1 cellular context compared by ENCODE assay signal in the genomic region with DNA sequence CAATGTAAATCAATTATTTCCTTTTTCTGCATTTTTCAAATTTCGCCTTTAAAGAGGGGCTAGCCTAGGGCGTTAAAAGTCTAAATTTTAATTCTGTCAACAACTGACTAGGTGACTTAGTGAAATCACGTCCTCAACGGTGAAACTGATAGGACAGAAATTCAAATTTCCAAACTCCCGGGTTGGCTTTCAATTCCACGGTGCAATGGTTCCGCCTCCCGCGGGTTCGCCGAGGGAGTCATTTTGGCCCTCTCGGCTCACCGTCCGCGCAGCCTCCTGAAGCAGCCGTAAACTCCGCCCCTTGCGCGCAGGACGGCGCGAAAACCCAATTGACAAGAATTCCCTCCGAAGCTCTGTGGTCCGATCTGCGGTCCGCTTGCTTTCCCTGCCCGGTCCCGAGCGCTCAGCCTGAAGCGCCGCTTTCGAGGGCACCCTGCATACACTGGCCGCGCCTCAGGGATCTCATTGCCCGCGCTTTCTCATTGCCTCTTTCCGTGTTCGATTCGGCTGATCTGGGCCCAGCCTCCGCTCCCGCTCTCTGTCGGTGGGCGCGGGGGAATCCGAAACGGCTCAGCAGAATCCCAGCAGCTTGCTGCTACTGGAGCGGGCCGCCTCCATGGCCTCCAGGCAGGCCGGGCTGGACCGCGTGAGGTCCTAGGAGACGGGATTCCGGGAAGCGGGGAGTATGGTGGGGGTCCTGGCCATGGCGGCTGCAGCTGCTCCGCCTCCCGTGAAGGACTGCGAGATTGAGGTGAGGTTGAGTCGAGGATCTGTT.
A peak's percentile ranks its signal among the peaks of the same experiment; 100 is the strongest.
TF ChIP-seq lines count a peak whose summit lies in the region.

A gene with protein sequence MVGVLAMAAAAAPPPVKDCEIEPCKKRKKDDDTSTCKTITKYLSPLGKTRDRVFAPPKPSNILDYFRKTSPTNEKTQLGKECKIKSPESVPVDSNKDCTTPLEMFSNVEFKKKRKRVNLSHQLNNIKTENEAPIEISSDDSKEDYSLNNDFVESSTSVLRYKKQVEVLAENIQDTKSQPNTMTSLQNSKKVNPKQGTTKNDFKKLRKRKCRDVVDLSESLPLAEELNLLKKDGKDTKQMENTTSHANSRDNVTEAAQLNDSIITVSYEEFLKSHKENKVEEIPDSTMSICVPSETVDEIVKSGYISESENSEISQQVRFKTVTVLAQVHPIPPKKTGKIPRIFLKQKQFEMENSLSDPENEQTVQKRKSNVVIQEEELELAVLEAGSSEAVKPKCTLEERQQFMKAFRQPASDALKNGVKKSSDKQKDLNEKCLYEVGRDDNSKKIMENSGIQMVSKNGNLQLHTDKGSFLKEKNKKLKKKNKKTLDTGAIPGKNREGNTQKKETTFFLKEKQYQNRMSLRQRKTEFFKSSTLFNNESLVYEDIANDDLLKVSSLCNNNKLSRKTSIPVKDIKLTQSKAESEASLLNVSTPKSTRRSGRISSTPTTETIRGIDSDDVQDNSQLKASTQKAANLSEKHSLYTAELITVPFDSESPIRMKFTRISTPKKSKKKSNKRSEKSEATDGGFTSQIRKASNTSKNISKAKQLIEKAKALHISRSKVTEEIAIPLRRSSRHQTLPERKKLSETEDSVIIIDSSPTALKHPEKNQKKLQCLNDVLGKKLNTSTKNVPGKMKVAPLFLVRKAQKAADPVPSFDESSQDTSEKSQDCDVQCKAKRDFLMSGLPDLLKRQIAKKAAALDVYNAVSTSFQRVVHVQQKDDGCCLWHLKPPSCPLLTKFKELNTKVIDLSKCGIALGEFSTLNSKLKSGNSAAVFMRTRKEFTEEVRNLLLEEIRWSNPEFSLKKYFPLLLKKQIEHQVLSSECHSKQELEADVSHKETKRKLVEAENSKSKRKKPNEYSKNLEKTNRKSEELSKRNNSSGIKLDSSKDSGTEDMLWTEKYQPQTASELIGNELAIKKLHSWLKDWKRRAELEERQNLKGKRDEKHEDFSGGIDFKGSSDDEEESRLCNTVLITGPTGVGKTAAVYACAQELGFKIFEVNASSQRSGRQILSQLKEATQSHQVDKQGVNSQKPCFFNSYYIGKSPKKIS (N-terminal part only) (plus strand): TSS at position 304 of the 775 bp plus-strand sequence. CDS start 382 bp downstream, at position 686.

TF ChIP-seq in IMR-90, 13 proteins besides CTCF, POLR2A, EP300 and RAD21 (continued from another document):
- TF ChIP-seq, protein P1, sequence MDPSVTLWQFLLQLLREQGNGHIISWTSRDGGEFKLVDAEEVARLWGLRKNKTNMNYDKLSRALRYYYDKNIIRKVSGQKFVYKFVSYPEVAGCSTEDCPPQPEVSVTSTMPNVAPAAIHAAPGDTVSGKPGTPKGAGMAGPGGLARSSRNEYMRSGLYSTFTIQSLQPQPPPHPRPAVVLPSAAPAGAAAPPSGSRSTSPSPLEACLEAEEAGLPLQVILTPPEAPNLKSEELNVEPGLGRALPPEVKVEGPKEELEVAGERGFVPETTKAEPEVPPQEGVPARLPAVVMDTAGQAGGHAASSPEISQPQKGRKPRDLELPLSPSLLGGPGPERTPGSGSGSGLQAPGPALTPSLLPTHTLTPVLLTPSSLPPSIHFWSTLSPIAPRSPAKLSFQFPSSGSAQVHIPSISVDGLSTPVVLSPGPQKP (IDR thresholded peaks at IDR 0.05; ENCODE audit: borderline replicate concordance, low read depth, low read length): no peak
- TF ChIP-seq FOS (IDR thresholded peaks at IDR 0.05; ENCODE audit: low read depth, low read length) (no peak), MXI1 (IDR thresholded peaks at IDR 0.05; ENCODE audit: borderline replicate concordance, low read depth, low read length) (peak; percentile 63; the same call in 1 of the 2 replicates), BHLHE40 (IDR thresholded peaks at IDR 0.05; ENCODE audit: low read depth, low read length) (no peak)
